In genomic region chr20:7226156-7226555, GRCh38 we compare ENCODE assay signal across 23 cellular contexts.
"Had no signal": no experiment of that assay in that cellular context is flagged by ENCODE, and none has a peak within 500 bp of the region (broad histone marks: within the 10 kb centered on the region; RNA-seq: fewer than 3 reads in every experiment).

No MANE protein-coding gene starts in this region.

- H2AFZ ChIP-seq: hepatocyte had no signal

- H3K4me3 ChIP-seq: dorsolateral prefrontal cortex, hepatocyte, lung, ovary, psoas muscle, sigmoid colon, stomach, thyroid gland, vagina had no signal

- H3K4me1 ChIP-seq: psoas muscle, sigmoid colon, stomach, thyroid gland, vagina had no signal

- FAIRE-seq: frontal cortex, kidney had no signal

- H3K27ac ChIP-seq: dorsolateral prefrontal cortex, hepatocyte, ovary, psoas muscle, sigmoid colon, stomach, thyroid gland, vagina had no signal

- H3K36me3 ChIP-seq: ovary, sigmoid colon, stomach, thyroid gland, vagina had no signal

- DNase-seq: dorsolateral prefrontal cortex; effector CD4-positive, alpha-beta T cell; head of caudate nucleus; kidney; natural killer cell; occipital lobe; ovary; posterior cingulate gyrus; psoas muscle; right cardiac atrium; sigmoid colon; stimulated activated CD4-positive, alpha-beta T cell treated with anti-CD3 and anti-CD28 coated beads, Interleukin-2, amount 100 ng/mL, for 24 hours; stimulated activated CD4-positive, alpha-beta T cell treated with anti-CD3 and anti-CD28 coated beads, Interleukin-4, amount 100 ng/mL, for 24 hours; stimulated activated naive CD4-positive, alpha-beta T cell treated with Interleukin-2 at 50 U/mL for 16 hours; stomach; thyroid gland; trophoblast cell had no signal

- H3K9me3 ChIP-seq: ovary, sigmoid colon, thyroid gland, vagina had no signal

- H3K4me2 ChIP-seq: hepatocyte had no signal

- ATAC-seq: left lobe of liver; natural killer cell; psoas muscle; right cardiac atrium; stimulated activated effector memory CD8-positive, alpha-beta T cell treated with anti-CD3 and anti-CD28 coated beads, Interleukin-12 subunit alpha, Interleukin-12 subunit beta, amount 100 ng/mL, for 72 hours had no signal

- H3K79me2 ChIP-seq: hepatocyte had no signal

- H3K27me3 ChIP-seq: dorsolateral prefrontal cortex, hepatocyte, ovary, sigmoid colon, stomach, thyroid gland, vagina had no signal
